Comparison of ENCODE assay signal across 1 cellular context in the genomic region with DNA sequence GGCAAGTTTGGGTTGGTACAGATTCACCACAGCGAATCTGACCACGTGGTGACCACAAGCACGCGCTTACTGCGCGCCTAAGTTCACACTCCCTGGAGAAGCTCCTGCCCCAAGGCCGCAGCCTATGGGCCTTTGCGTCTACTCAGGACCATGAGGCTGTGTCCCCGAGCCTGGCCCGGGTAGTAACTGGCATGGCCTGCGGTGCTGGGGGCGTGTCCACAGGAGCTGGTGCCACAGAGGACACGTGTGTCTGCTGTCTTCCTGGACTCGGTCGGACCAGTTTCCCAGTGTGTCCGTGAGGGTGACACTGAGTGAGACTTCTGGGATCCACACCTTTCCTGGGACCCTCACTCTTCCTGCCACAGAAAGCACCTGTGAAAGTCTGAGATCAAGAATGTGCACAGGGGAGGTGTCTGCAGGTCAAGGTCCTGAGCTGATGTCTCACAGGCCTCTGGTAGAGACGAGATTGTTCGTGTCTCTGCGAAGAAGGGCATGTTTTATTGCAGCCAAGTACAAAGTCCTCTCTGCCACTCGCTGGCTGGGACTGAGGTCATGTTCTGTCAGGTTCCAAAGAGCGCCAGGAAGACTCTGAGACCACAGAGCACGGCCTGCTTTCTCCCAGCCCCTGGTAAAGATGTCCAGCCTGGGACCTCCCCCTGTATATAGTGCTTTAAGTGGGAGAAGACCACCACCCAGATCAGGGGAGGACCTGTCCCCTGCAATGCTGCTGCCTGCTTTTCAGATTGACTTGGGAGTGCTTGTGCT.
TF ChIP-seq lines count a peak whose summit lies in the region.

No MANE protein-coding gene starts in this region.

TF ChIP-seq in HepG2, 621 proteins besides CTCF, POLR2A, EP300 and RAD21 (continued from another document and continues in another):
- TF ChIP-seq, protein P1, sequence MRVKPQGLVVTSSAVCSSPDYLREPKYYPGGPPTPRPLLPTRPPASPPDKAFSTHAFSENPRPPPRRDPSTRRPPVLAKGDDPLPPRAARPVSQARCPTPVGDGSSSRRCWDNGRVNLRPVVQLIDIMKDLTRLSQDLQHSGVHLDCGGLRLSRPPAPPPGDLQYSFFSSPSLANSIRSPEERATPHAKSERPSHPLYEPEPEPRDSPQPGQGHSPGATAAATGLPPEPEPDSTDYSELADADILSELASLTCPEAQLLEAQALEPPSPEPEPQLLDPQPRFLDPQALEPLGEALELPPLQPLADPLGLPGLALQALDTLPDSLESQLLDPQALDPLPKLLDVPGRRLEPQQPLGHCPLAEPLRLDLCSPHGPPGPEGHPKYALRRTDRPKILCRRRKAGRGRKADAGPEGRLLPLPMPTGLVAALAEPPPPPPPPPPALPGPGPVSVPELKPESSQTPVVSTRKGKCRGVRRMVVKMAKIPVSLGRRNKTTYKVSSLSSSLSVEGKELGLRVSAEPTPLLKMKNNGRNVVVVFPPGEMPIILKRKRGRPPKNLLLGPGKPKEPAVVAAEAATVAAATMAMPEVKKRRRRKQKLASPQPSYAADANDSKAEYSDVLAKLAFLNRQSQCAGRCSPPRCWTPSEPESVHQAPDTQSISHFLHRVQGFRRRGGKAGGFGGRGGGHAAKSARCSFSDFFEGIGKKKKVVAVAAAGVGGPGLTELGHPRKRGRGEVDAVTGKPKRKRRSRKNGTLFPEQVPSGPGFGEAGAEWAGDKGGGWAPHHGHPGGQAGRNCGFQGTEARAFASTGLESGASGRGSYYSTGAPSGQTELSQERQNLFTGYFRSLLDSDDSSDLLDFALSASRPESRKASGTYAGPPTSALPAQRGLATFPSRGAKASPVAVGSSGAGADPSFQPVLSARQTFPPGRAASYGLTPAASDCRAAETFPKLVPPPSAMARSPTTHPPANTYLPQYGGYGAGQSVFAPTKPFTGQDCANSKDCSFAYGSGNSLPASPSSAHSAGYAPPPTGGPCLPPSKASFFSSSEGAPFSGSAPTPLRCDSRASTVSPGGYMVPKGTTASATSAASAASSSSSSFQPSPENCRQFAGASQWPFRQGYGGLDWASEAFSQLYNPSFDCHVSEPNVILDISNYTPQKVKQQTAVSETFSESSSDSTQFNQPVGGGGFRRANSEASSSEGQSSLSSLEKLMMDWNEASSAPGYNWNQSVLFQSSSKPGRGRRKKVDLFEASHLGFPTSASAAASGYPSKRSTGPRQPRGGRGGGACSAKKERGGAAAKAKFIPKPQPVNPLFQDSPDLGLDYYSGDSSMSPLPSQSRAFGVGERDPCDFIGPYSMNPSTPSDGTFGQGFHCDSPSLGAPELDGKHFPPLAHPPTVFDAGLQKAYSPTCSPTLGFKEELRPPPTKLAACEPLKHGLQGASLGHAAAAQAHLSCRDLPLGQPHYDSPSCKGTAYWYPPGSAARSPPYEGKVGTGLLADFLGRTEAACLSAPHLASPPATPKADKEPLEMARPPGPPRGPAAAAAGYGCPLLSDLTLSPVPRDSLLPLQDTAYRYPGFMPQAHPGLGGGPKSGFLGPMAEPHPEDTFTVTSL (CRISPR knock-in tag; IDR thresholded peaks at IDR 0.05; ENCODE audit: borderline replicate concordance) = peak; percentile 53; the same call in 1 of the 2 replicates
- TF ChIP-seq ZNF3 (CRISPR knock-in tag; IDR thresholded peaks at IDR 0.05) (no peak), RFX1 (IDR thresholded peaks at IDR 0.05) (no peak), ZNF850 (CRISPR knock-in tag; conservative IDR thresholded peaks at IDR 0.05) (no peak), TGIF2 (CRISPR knock-in tag; IDR thresholded peaks at IDR 0.05) (peak; percentile 61; the same call in 1 of the 2 replicates), MAZ (IDR thresholded peaks at IDR 0.05; ENCODE audit: borderline replicate concordance, low read depth, low read length) (no peak), MAZ (CRISPR knock-in tag; IDR thresholded peaks at IDR 0.05; ENCODE audit: low read depth) (peak; percentile 79), RFXANK (CRISPR knock-in tag; IDR thresholded peaks at IDR 0.05) (no peak), ZNF747 (CRISPR knock-in tag; IDR thresholded peaks at IDR 0.05; ENCODE audit: borderline replicate concordance) (0 out of 2 replicates have a peak, but pooled peaks have one; percentile 69), ZNF275 (CRISPR knock-in tag; IDR thresholded peaks at IDR 0.05; ENCODE audit: borderline replicate concordance) (no peak), MTA1 (CRISPR knock-in tag; IDR thresholded peaks at IDR 0.05; ENCODE audit: borderline replicate concordance) (peak; percentile 76; the same call in 1 of the 2 replicates), ZBTB2 (CRISPR knock-in tag; IDR thresholded peaks at IDR 0.05; ENCODE audit: low read depth) (no peak), ATM (IDR thresholded peaks at IDR 0.05; ENCODE audit: borderline replicate concordance) (no peak), ZNF407 (CRISPR knock-in tag; IDR thresholded peaks at IDR 0.05; ENCODE audit: not compliant biosample characterization) (peak; percentile 21), ZSCAN5A (CRISPR knock-in tag; IDR thresholded peaks at IDR 0.05; ENCODE audit: borderline replicate concordance) (no peak), ZNF503 (CRISPR knock-in tag; IDR thresholded peaks at IDR 0.05) (0 out of 2 replicates have a peak, but pooled peaks have one; percentile 9), ZEB1 (IDR thresholded peaks at IDR 0.05; ENCODE audit: insufficient replicate concordance, low read depth) (peak; percentile 79)
- TF ChIP-seq, protein P2, sequence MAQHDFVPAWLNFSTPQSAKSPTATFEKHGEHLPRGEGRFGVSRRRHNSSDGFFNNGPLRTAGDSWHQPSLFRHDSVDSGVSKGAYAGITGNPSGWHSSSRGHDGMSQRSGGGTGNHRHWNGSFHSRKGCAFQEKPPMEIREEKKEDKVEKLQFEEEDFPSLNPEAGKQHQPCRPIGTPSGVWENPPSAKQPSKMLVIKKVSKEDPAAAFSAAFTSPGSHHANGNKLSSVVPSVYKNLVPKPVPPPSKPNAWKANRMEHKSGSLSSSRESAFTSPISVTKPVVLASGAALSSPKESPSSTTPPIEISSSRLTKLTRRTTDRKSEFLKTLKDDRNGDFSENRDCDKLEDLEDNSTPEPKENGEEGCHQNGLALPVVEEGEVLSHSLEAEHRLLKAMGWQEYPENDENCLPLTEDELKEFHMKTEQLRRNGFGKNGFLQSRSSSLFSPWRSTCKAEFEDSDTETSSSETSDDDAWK (CRISPR knock-in tag; IDR thresholded peaks at IDR 0.05) = no peak
- TF ChIP-seq, protein P3, sequence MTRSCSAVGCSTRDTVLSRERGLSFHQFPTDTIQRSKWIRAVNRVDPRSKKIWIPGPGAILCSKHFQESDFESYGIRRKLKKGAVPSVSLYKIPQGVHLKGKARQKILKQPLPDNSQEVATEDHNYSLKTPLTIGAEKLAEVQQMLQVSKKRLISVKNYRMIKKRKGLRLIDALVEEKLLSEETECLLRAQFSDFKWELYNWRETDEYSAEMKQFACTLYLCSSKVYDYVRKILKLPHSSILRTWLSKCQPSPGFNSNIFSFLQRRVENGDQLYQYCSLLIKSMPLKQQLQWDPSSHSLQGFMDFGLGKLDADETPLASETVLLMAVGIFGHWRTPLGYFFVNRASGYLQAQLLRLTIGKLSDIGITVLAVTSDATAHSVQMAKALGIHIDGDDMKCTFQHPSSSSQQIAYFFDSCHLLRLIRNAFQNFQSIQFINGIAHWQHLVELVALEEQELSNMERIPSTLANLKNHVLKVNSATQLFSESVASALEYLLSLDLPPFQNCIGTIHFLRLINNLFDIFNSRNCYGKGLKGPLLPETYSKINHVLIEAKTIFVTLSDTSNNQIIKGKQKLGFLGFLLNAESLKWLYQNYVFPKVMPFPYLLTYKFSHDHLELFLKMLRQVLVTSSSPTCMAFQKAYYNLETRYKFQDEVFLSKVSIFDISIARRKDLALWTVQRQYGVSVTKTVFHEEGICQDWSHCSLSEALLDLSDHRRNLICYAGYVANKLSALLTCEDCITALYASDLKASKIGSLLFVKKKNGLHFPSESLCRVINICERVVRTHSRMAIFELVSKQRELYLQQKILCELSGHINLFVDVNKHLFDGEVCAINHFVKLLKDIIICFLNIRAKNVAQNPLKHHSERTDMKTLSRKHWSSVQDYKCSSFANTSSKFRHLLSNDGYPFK (CRISPR knock-in tag; IDR thresholded peaks at IDR 0.05; ENCODE audit: borderline replicate concordance) = peak; percentile 81
